ENCODE assay signal across 16 cellular contexts in the genomic region with DNA sequence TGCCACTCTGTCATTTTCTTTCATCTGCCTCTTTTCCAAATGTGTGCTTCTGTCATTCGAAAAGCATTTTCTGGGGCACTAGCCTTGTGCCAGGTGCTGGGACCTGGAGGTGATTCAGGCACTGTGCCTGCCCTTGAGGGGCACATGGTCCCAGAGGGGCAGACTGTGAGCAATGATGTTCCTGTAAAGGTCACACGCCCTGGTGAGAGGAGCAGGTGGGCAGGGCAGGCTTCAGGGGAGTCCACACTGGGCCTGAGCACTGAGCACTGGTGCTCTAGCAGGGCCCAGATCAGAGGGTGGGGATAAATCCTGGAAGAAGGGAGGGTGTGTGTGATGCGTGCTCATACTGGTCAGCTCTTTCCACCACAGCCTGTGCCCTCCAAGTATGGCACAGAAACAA.
A peak's percentile ranks its signal among the peaks of the same experiment; 100 is the strongest.
DNase-seq lines count a peak whose midpoint lies in the region; TF ChIP-seq lines count a peak whose summit lies in the region.
"Had no signal": no experiment of that assay in that cellular context is flagged by ENCODE, and none has a peak within 500 bp of the region (broad histone marks: within the 10 kb centered on the region; RNA-seq: fewer than 3 reads in every experiment).

No MANE protein-coding gene starts in this region.

- H3K27me3 ChIP-seq in neural progenitor cell (no peaks in the 10 kb centered on the region), subcutaneous abdominal adipose tissue (ENCODE audit: control insufficient read depth in 5 of 5, insufficient read depth in 4 of 5, low read length in 5 of 5) (no peaks in the 10 kb centered on the region)

- no peak overlapping the region for H3K9ac ChIP-seq in neural progenitor cell
- H3K9ac ChIP-seq in subcutaneous abdominal adipose tissue (ENCODE audit: low read length in 5 of 5) = no peak overlapping the region

- H2AFZ ChIP-seq in neural progenitor cell (replicated peaks) = no peak overlapping the region

- no peaks in the 10 kb centered on the region for H3K36me3 ChIP-seq in neural progenitor cell
- peaks cover 13 to 91% (median 90%) of the 10 kb centered on the region in 5 donors for H3K36me3 ChIP-seq in subcutaneous abdominal adipose tissue (ENCODE audit: control insufficient read depth in 5 of 5, insufficient read depth in 5 of 5, low read length in 5 of 5)

- H4K20me1 ChIP-seq in neural progenitor cell (ENCODE audit: low read depth) = no peaks in the 10 kb centered on the region

- H3K79me2 ChIP-seq in neural progenitor cell (ENCODE audit: low read depth) = no peaks in the 10 kb centered on the region

- DNase-seq in HFFc6 = no peak
- peak; percentile 10 for DNase-seq in activated CD8-positive, alpha-beta memory T cell treated with anti-CD3 and anti-CD28 coated beads, Interleukin-2, amount 50 U/mL, for 48 hours
- DNase-seq in neural progenitor cell (ENCODE audit: low spot score) = no peak
- no peak for DNase-seq in stimulated activated CD8-positive, alpha-beta memory T cell treated with anti-CD3 and anti-CD28 coated beads, Interleukin-4, amount 100 ng/mL, for 48 hours
- DNase-seq in dedifferentiated amniotic fluid mesenchymal stem cell (ENCODE audit: extremely low spot score) = no peak
- DNase-seq in immature natural killer cell = no peak
- DNase-seq: AML-193, DMS79, KBM-7, NCI-H1694 treated with DMSO at 0.1 percent for 48 hours, NCI-H226, NCI-H524 treated with DMSO at 0.1 percent for 48 hours, PC-3 had no signal

- H3K4me1 ChIP-seq in neural progenitor cell = no peaks in the 10 kb centered on the region
- peaks cover under 1 to 22% (median 19%) of the 10 kb centered on the region in 5 donors for H3K4me1 ChIP-seq in subcutaneous abdominal adipose tissue (ENCODE audit: control insufficient read depth in 5 of 5, insufficient read depth in 5 of 5, low read length in 5 of 5)

- H3K27ac Mint-ChIP-seq in HFFc6 (peak overlapping the region; percentile 73), neural progenitor cell (peak overlapping the region; percentile 50), immature natural killer cell (peak overlapping the region in 1 of 6 donors; percentile 40)

- TF ChIP-seq CTCF in HFFc6 (IDR thresholded peaks at IDR 0.05) (no peak), neural progenitor cell (IDR thresholded peaks at IDR 0.05) (no peak)

- no peak overlapping the region for H3K4me2 ChIP-seq in neural progenitor cell

- no peaks in the 10 kb centered on the region for H3K9me3 ChIP-seq in neural progenitor cell (ENCODE audit: low read depth)
- H3K9me3 ChIP-seq in subcutaneous abdominal adipose tissue (ENCODE audit: control insufficient read depth in 5 of 5, low read length in 5 of 5) = no peaks in the 10 kb centered on the region

- H3K9me3 Mint-ChIP-seq in HFFc6 (no peaks in the 10 kb centered on the region), neural progenitor cell (peaks cover 2% of the 10 kb centered on the region), immature natural killer cell (no peaks in the 10 kb centered on the region)

- H3K4me3 ChIP-seq in neural progenitor cell (no peak overlapping the region), subcutaneous abdominal adipose tissue (ENCODE audit: low read depth in 1 of 5, low read length in 5 of 5) (no peak overlapping the region)

- H3F3A ChIP-seq in neural progenitor cell (ENCODE audit: low read depth) = no peaks in the 10 kb centered on the region

- no peak overlapping the region for H3K27ac ChIP-seq in neural progenitor cell
- H3K27ac ChIP-seq in subcutaneous abdominal adipose tissue (ENCODE audit: low read depth, low read length) = peak overlapping the region; percentile 52
- H3K27ac ChIP-seq: C4-2B, RWPE1 had no signal

- peaks cover 41% of the 10 kb centered on the region for H3K4me1 Mint-ChIP-seq in HFFc6 (ENCODE audit: low read depth)
- no peaks in the 10 kb centered on the region for H3K4me1 Mint-ChIP-seq in neural progenitor cell
- peaks cover 24 to 37% of the 10 kb centered on the region in 2 donors for H3K4me1 Mint-ChIP-seq in immature natural killer cell

- H3K36me3 Mint-ChIP-seq in HFFc6 (ENCODE audit: low read depth) (no peaks in the 10 kb centered on the region), neural progenitor cell (no peaks in the 10 kb centered on the region), immature natural killer cell (peaks cover 0 to 3% (median 2%) of the 10 kb centered on the region in 3 donors)

- H3K27me3 Mint-ChIP-seq in HFFc6 (ENCODE audit: insufficient read depth) (no peaks in the 10 kb centered on the region; the same call in 1 of the 2 replicates), neural progenitor cell (ENCODE audit: insufficient read depth, low read depth) (peaks cover 2% of the 10 kb centered on the region), immature natural killer cell (ENCODE audit: low read depth in 3 of 3) (peaks cover 3 to 7% (median 4%) of the 10 kb centered on the region in 3 donors)

- H3K4me3 Mint-ChIP-seq in HFFc6 (no peak overlapping the region), neural progenitor cell (no peak overlapping the region), immature natural killer cell (no peak overlapping the region)
